10 cellular contexts compared by ENCODE assay signal in genomic region chr10:109957092-109957797, GRCh38. TPM values are rescaled to one million over a fixed set of nuclear protein-coding genes. Genes with fewer than 3 reads are reported as not detected.
DNase-seq lines count a peak whose midpoint lies in the region; ATAC-seq, FAIRE-seq and TF ChIP-seq lines count a peak whose summit lies in the region.
"Had no signal": no experiment of that assay in that cellular context is flagged by ENCODE, and none has a peak within 500 bp of the region (broad histone marks: within the 10 kb centered on the region; RNA-seq: fewer than 3 reads in every experiment).

No MANE protein-coding gene starts in this region.

- H3K18ac ChIP-seq in H1 (ENCODE audit: extremely low read depth, low read length) = no peak overlapping the region

- no peak for TF ChIP-seq RAD21 in H1 (IDR thresholded peaks at IDR 0.05 in 1 of 2, conservative IDR thresholded peaks at IDR 0.05 in 1 of 2; ENCODE audit: low read depth in 2 of 2, low read length in 2 of 2)

- no peaks in the 10 kb centered on the region for H3K36me3 Mint-ChIP-seq in activated naive CD8-positive, alpha-beta T cell treated with anti-CD3 and anti-CD28 coated beads for 36 hours

- H3K9me3 ChIP-seq in H1 (ENCODE audit: insufficient read depth in 2 of 2, low read depth in 1 of 2, low read length in 1 of 2) = no peaks in the 10 kb centered on the region

- no peak overlapping the region for H3K4me2 ChIP-seq in H1 (ENCODE audit: insufficient read depth in 1 of 2, low read depth in 2 of 2, low read length in 2 of 2)

- ATAC-seq in GM18511 (IDR thresholded peaks at IDR 0.05; ENCODE audit: unreplicated experiment) (peak; percentile 96), GM21619 (IDR thresholded peaks at IDR 0.05; ENCODE audit: unreplicated experiment) (peak; percentile 95), HG03469 (IDR thresholded peaks at IDR 0.05; ENCODE audit: unreplicated experiment) (peak; percentile 96)

- H2AK5ac ChIP-seq in H1 (ENCODE audit: low read depth, low read length) = no peak overlapping the region

- no peak for FAIRE-seq in H1 (lab: Jason Lieb, UNC)

- H4K5ac ChIP-seq in H1 (ENCODE audit: insufficient read length, low read depth, low read length) = no peak overlapping the region

- no peak overlapping the region for H3K56ac ChIP-seq in H1 (replicated peaks; ENCODE audit: insufficient read length, low read depth, low read length)

- no peak overlapping the region for H4K91ac ChIP-seq in H1 (replicated peaks; ENCODE audit: insufficient read length, low read length)

- H3K27me3 Mint-ChIP-seq in activated naive CD8-positive, alpha-beta T cell treated with anti-CD3 and anti-CD28 coated beads for 36 hours = no peaks in the 10 kb centered on the region
- H3K27me3 Mint-ChIP-seq: naive thymus-derived CD8-positive, alpha-beta T cell had no signal

- no peaks in the 10 kb centered on the region for H4K20me1 ChIP-seq in H1 (replicated peaks in 1 of 2; ENCODE audit: control insufficient read depth in 1 of 2, insufficient read depth in 2 of 2, low read length in 2 of 2)

- no peaks in the 10 kb centered on the region for H3K9me3 Mint-ChIP-seq in activated naive CD8-positive, alpha-beta T cell treated with anti-CD3 and anti-CD28 coated beads for 36 hours

- no peak overlapping the region for H3K23ac ChIP-seq in H1 (ENCODE audit: insufficient read length)

- no peaks in the 10 kb centered on the region for H3K27me3 ChIP-seq in H1 (replicated peaks in 1 of 4; ENCODE audit: control insufficient read depth in 3 of 4, extremely low read depth in 1 of 4, insufficient read depth in 3 of 4, low read length in 3 of 4)

- no peak overlapping the region for H3K14ac ChIP-seq in H1 (ENCODE audit: insufficient read length)

- no peak overlapping the region for H2BK120ac ChIP-seq in H1 (replicated peaks; ENCODE audit: low read depth, low read length)

- no peak overlapping the region for H3K4me3 Mint-ChIP-seq in activated naive CD8-positive, alpha-beta T cell treated with anti-CD3 and anti-CD28 coated beads for 36 hours

- no peak overlapping the region for H3K27ac ChIP-seq in H1 (ENCODE audit: low read depth, low read length)

- CTCF ChIA-PET in H1 (lab: Charles Lee; ENCODE audit: partially characterized antibody) = interaction anchor here (0.6 to 5.5 kb wide), 34 partner anchors 8 to 344 kb away, joined by 3 to 37 read pairs (median 4); partner anchors contain the start of gene ADD3

- POLR2A ChIA-PET in H1 (lab: Charles Lee; ENCODE audit: partially characterized antibody) = interaction anchor here (1.3 to 1.5 kb wide), 2 partner anchors 22 to 50 kb away, joined by 3 to 4 read pairs; partner anchors contain the start of gene ADD3

- WGBS in H1 (ENCODE audit: extremely low coverage in 1 of 2, insufficient coverage in 1 of 2, insufficient read length in 1 of 2, insufficient replicate concordance in 2 of 2, low coverage in 1 of 2, low lambda C conversion rate in 2 of 2, missing lambda C conversion rate in 1 of 2), 2 experiments = 90% methylated on average over 9 of the region's 9 CpGs; no CpG with 5 or more reads in 1 of the 2 experiments

- H3K79me2 ChIP-seq in H1 (ENCODE audit: control insufficient read depth in 1 of 2, insufficient read depth in 2 of 2, low read length in 2 of 2) = no peaks in the 10 kb centered on the region

- H2BK5ac ChIP-seq in H1 (ENCODE audit: low read depth, low read length) = no peak overlapping the region

- H3K23me2 ChIP-seq in H1 (ENCODE audit: low read depth, low read length) = no peaks in the 10 kb centered on the region; the same call in 1 of the 2 replicates

- DNase-seq in H1 (ENCODE audit: low read depth in 1 of 2, low spot score in 2 of 2) (no peak), midbrain (lab: John Stamatoyannopoulos, UW) (no peak), kidney tubule cell (ENCODE audit: low spot score) (no peak), amniotic stem cell (lab: John Stamatoyannopoulos, UW) (no peak)
- no peak for DNase-seq in activated naive CD8-positive, alpha-beta T cell treated with anti-CD3 and anti-CD28 coated beads for 36 hours
- DNase-seq: naive thymus-derived CD8-positive, alpha-beta T cell; NCI-H1930 had no signal

- peak overlapping the region; percentile 52; the same call in 1 of the 2 replicates for H2AFZ ChIP-seq in H1 (ENCODE audit: low read length)

- H3K4ac ChIP-seq in H1 (replicated peaks; ENCODE audit: insufficient read length, low read depth, low read length) = no peak overlapping the region

- peaks cover 3 to 10% (median 8%) of the 10 kb centered on the region in 4 experiments; a peak in 6 of 7 replicates for H3K4me1 ChIP-seq in H1 (replicated peaks in 1 of 4; ENCODE audit: control insufficient read depth in 3 of 4, insufficient read depth in 4 of 4, low read length in 3 of 4)

- no peak overlapping the region for H3K9ac ChIP-seq in H1 (replicated peaks in 1 of 4; ENCODE audit: extremely low read depth in 1 of 4, low read depth in 3 of 4, low read length in 3 of 4)

- H2BK12ac ChIP-seq in H1 (ENCODE audit: low read depth, low read length) = no peak overlapping the region

- no peak overlapping the region for H2BK20ac ChIP-seq in H1 (ENCODE audit: low read length)

- TF ChIP-seq CTCF in H1 (IDR thresholded peaks at IDR 0.05; ENCODE audit: control extremely low read depth in 1 of 3, insufficient read depth in 1 of 3, low read depth in 1 of 3, low read length in 3 of 3) = no peak

- no peaks in the 10 kb centered on the region for H3K36me3 ChIP-seq in H1 (ENCODE audit: control insufficient read depth in 2 of 4, insufficient read depth in 4 of 4, low read length in 3 of 4)

- H3K4me3 ChIP-seq in H1 (ENCODE audit: extremely low read depth in 1 of 4, insufficient read depth in 2 of 4, low read depth in 3 of 4, low read length in 4 of 4) = no peak overlapping the region

- H3K79me1 ChIP-seq in H1 (ENCODE audit: low read depth, low read length) = no peaks in the 10 kb centered on the region

- no peak overlapping the region for H3K27ac Mint-ChIP-seq in activated naive CD8-positive, alpha-beta T cell treated with anti-CD3 and anti-CD28 coated beads for 36 hours
- H3K27ac Mint-ChIP-seq: naive thymus-derived CD8-positive, alpha-beta T cell had no signal

- no peak for TF ChIP-seq POLR2A in H1 (IDR thresholded peaks at IDR 0.05; ENCODE audit: control extremely low read depth in 1 of 2, low read depth in 2 of 2, low read length in 2 of 2)

- H2BK15ac ChIP-seq in H1 (ENCODE audit: low read length) = no peak overlapping the region

- H4K8ac ChIP-seq in H1 (ENCODE audit: extremely low read depth, insufficient read depth, low read length) = no peak overlapping the region

- H3K4me1 Mint-ChIP-seq in activated naive CD8-positive, alpha-beta T cell treated with anti-CD3 and anti-CD28 coated beads for 36 hours = peaks cover 8% of the 10 kb centered on the region

- no peak for TF ChIP-seq EP300 in H1 (IDR thresholded peaks at IDR 0.05; ENCODE audit: borderline replicate concordance in 1 of 2, low read depth in 2 of 2, low read length in 2 of 2)

TF ChIP-seq in H1, 55 proteins besides CTCF, POLR2A, EP300 and RAD21:
- TF ChIP-seq SUZ12 (IDR thresholded peaks at IDR 0.05; ENCODE audit: low read length) (no peak), HDAC2 (IDR thresholded peaks at IDR 0.05; ENCODE audit: borderline replicate concordance in 1 of 2, low read depth in 2 of 2, low read length in 2 of 2) (no peak), ASH2L (IDR thresholded peaks at IDR 0.05; ENCODE audit: low read length) (no peak), CTBP2 (IDR thresholded peaks at IDR 0.05; ENCODE audit: borderline replicate concordance, insufficient read depth, insufficient read length, low read length) (no peak), HDAC6 (IDR thresholded peaks at IDR 0.05; ENCODE audit: low read depth, low read length) (no peak), ZNF274 (IDR thresholded peaks at IDR 0.05; ENCODE audit: borderline replicate concordance, extremely low read depth, low read length) (no peak), POU5F1 (IDR thresholded peaks at IDR 0.05; ENCODE audit: low read depth, low read length) (no peak), JUN (IDR thresholded peaks at IDR 0.05; ENCODE audit: low read depth, low read length) (no peak), SP4 (IDR thresholded peaks at IDR 0.05; ENCODE audit: low read length) (no peak), E2F6 (IDR thresholded peaks at IDR 0.05) (no peak)

RNA-seq across cellular contexts. Expression of gene XPNPEP1, which starts 33.9 kb away (rescaled TPM):
- 49.7 and 61.1 TPM in 2 replicates for total RNA-seq in H1 (2021; fragmentation: NEBNext Ultra II Directional; extraction: Animal tissue kit (Norgen Biotek cat#: 25700))
- 201 TPM in 2 replicates for polyA plus RNA-seq in H1 (2011; rRNA removed)
- polyA plus RNA-seq in H1 (2011; cell fraction: cytosol; rRNA removed) = 147 TPM
- polyA plus RNA-seq in H1 (2011; cell fraction: nucleus; rRNA removed) = 319 TPM
- polyA plus RNA-seq in H1 (2012, experiment 1 of 2) = 47.4 to 54.6 TPM (median 51.3 TPM) in 4 replicates
- 26.3 TPM for polyA plus RNA-seq in H1 (2012, experiment 2 of 2)
- polyA plus RNA-seq in H1 (2013, experiment 1 of 2) = 35.6 TPM
- 34.4 TPM for polyA plus RNA-seq in H1 (2013, experiment 2 of 2)
- 329 and 459 TPM in 2 replicates for polyA minus RNA-seq in H1 (2011; rRNA and poly(A)+ RNA removed)
- polyA minus RNA-seq in H1 (2011; cell fraction: cytosol; rRNA and poly(A)+ RNA removed) = 84.0 TPM
- 113 TPM for polyA minus RNA-seq in H1 (2011; cell fraction: nucleus; rRNA and poly(A)+ RNA removed)
- total RNA-seq in activated naive CD8-positive, alpha-beta T cell treated with anti-CD3 and anti-CD28 coated beads for 36 hours = 10 to 100 TPM; 90.2 to 96.5 TPM

RNA-seq across cellular contexts. Expression of gene ADD3, which starts 50.5 kb away (rescaled TPM):
- total RNA-seq in H1 (2021; fragmentation: NEBNext Ultra II Directional; extraction: Animal tissue kit (Norgen Biotek cat#: 25700)) = 78.9 and 85.6 TPM in 2 replicates
- polyA plus RNA-seq in H1 (2011; rRNA removed) = 27.7 and 44.7 TPM in 2 replicates
- 65.9 TPM for polyA plus RNA-seq in H1 (2011; cell fraction: cytosol; rRNA removed)
- 51.3 TPM for polyA plus RNA-seq in H1 (2011; cell fraction: nucleus; rRNA removed)
- 59.0 to 96.4 TPM (median 79.4 TPM) in 4 replicates for polyA plus RNA-seq in H1 (2012, experiment 1 of 2)
- 6.1 TPM for polyA plus RNA-seq in H1 (2012, experiment 2 of 2)
- 58.1 TPM for polyA plus RNA-seq in H1 (2013, experiment 1 of 2)
- polyA plus RNA-seq in H1 (2013, experiment 2 of 2) = 51.8 TPM
- polyA minus RNA-seq in H1 (2011; rRNA and poly(A)+ RNA removed) = 122 and 195 TPM in 2 replicates
- polyA minus RNA-seq in H1 (2011; cell fraction: cytosol; rRNA and poly(A)+ RNA removed) = 80.9 TPM
- polyA minus RNA-seq in H1 (2011; cell fraction: nucleus; rRNA and poly(A)+ RNA removed) = 181 TPM
- 10 to 100 TPM; 44.0 to 52.5 TPM for total RNA-seq in activated naive CD8-positive, alpha-beta T cell treated with anti-CD3 and anti-CD28 coated beads for 36 hours
